15 cellular contexts compared by ENCODE assay signal in the genomic region with DNA sequence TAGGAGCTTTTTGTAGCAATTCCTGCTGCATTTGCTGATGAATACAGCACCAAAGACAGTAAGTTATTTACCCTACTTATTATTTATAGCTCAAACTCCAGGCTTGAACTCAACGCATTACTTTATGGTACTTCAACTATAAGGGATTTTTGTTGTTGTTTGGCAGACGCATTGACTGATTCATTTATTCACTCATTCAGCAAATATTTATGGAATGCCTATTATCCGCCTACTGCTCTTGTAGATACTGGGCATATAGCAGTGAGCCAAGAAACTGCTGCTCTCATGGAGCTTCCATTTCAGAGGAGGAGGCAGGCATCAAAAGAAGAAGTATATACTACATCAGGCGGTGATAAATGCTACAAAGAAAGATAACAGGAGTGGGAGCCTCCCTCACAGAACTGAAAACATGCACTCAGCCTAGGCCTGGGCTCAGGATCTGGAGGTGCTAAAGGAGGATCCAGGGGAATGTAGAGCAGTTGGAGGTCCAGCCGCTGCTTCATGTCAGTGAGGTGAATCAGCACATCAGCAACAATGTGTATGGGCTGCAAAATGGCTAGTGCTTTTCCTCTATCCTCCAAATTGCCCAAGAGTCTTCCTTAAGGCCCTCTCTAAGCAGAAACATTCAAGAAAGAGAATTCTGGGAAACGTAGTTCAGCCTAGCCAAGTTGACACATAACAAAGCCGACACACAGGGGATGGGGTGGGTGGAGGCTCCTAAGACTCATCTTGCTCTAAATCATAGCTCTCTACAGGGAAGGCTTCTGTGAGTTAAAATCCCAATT.
DNase-seq lines count a peak whose midpoint lies in the region; ATAC-seq and TF ChIP-seq lines count a peak whose summit lies in the region.
"Had no signal": no experiment of that assay in that cellular context is flagged by ENCODE, and none has a peak within 500 bp of the region (broad histone marks: within the 10 kb centered on the region; RNA-seq: fewer than 3 reads in every experiment).

No MANE protein-coding gene starts in this region.

- H2AFZ ChIP-seq in neural cell (ENCODE audit: low read depth, low read length), result no peak overlapping the region
- H2AFZ ChIP-seq: PC-9 had no signal

- DNase-seq in HCEC 1CT (peak; percentile 59), OCI-M1 (lab: John Stamatoyannopoulos, UW) (peak; percentile 5), fibroblast of mammary gland (ENCODE audit: low read depth) (peak; percentile 29), NCI-H2196 treated with DMSO at 0.1 percent for 48 hours (lab: John Stamatoyannopoulos, UW; ENCODE audit: unreplicated experiment) (no peak), NOMO-1 treated with dmso at 0.1 percent for 144 hours (lab: John Stamatoyannopoulos, UW; ENCODE audit: unreplicated experiment) (no peak)
- DNase-seq: ACHN, AML-193, KBM-7, NCI-H1436 treated with DMSO at 0.1 percent for 48 hours, NCI-H2081 treated with DMSO at 0.1 percent for 48 hours, NCI-H345, NCI-H526 treated with DMSO at 0.1 percent for 48 hours, PC-9 had no signal

- H3K9ac ChIP-seq in neural cell (ENCODE audit: low read length), result no peak overlapping the region

- no peaks in the 10 kb centered on the region for H3K79me2 ChIP-seq in neural cell (replicated peaks; ENCODE audit: insufficient read depth, low read length)

- H4K20me1 ChIP-seq in neural cell (ENCODE audit: insufficient read depth), result no peaks in the 10 kb centered on the region

- H3K4me3 ChIP-seq in fibroblast of mammary gland (ENCODE audit: control insufficient read depth, low read depth, low read length) (no peak overlapping the region), neural cell (ENCODE audit: low read length) (peak overlapping the region; percentile 21)
- H3K4me3 ChIP-seq: PC-9 had no signal

- no peaks in the 10 kb centered on the region for H3K9me3 ChIP-seq in neural cell (ENCODE audit: low read length)

- no peak for ATAC-seq in GM19452 (IDR thresholded peaks at IDR 0.05; ENCODE audit: unreplicated experiment)

- H3K27ac ChIP-seq in neural cell (ENCODE audit: low read length), result peak overlapping the region; percentile 15
- H3K27ac ChIP-seq: PC-9 had no signal

- TF ChIP-seq RAD21 in neural cell (conservative IDR thresholded peaks at IDR 0.05), result no peak

- H3K4me2 ChIP-seq in neural cell (ENCODE audit: low read length), result no peak overlapping the region
- H3K4me2 ChIP-seq: PC-9 had no signal

- H3K36me3 ChIP-seq in neural cell (ENCODE audit: insufficient read depth, low read length), result no peaks in the 10 kb centered on the region

- no peak for TF ChIP-seq EP300 in neural cell (conservative IDR thresholded peaks at IDR 0.05; ENCODE audit: poor library complexity, severe bottlenecking)

- no peaks in the 10 kb centered on the region for H3K9me2 ChIP-seq in neural cell (ENCODE audit: insufficient read depth, low read length)

- no peaks in the 10 kb centered on the region for H3K27me3 ChIP-seq in neural cell (ENCODE audit: insufficient read depth, low read depth, low read length)

- H3F3A ChIP-seq in neural cell (ENCODE audit: insufficient read depth, low read length, poor library complexity, severe bottlenecking), result peaks cover 3% of the 10 kb centered on the region

- TF ChIP-seq CTCF in fibroblast of mammary gland (conservative IDR thresholded peaks at IDR 0.05; ENCODE audit: control insufficient read depth, insufficient read depth, low read depth, low read length), result no peak
- TF ChIP-seq CTCF in neural cell (IDR thresholded peaks at IDR 0.05; ENCODE audit: poor library complexity, severe bottlenecking), result no peak

TF ChIP-seq in neural cell, 6 proteins besides CTCF, POLR2A, EP300 and RAD21:
- no peak for TF ChIP-seq EZH2 (IDR thresholded peaks at IDR 0.05; ENCODE audit: borderline replicate concordance, insufficient read depth, low read length, poor library complexity, severe bottlenecking)
- TF ChIP-seq, protein P1, sequence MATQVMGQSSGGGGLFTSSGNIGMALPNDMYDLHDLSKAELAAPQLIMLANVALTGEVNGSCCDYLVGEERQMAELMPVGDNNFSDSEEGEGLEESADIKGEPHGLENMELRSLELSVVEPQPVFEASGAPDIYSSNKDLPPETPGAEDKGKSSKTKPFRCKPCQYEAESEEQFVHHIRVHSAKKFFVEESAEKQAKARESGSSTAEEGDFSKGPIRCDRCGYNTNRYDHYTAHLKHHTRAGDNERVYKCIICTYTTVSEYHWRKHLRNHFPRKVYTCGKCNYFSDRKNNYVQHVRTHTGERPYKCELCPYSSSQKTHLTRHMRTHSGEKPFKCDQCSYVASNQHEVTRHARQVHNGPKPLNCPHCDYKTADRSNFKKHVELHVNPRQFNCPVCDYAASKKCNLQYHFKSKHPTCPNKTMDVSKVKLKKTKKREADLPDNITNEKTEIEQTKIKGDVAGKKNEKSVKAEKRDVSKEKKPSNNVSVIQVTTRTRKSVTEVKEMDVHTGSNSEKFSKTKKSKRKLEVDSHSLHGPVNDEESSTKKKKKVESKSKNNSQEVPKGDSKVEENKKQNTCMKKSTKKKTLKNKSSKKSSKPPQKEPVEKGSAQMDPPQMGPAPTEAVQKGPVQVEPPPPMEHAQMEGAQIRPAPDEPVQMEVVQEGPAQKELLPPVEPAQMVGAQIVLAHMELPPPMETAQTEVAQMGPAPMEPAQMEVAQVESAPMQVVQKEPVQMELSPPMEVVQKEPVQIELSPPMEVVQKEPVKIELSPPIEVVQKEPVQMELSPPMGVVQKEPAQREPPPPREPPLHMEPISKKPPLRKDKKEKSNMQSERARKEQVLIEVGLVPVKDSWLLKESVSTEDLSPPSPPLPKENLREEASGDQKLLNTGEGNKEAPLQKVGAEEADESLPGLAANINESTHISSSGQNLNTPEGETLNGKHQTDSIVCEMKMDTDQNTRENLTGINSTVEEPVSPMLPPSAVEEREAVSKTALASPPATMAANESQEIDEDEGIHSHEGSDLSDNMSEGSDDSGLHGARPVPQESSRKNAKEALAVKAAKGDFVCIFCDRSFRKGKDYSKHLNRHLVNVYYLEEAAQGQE (IDR thresholded peaks at IDR 0.05; ENCODE audit: borderline replicate concordance), result no peak
- no peak for TF ChIP-seq POLR2AphosphoS5 (IDR thresholded peaks at IDR 0.05)
- TF ChIP-seq MXI1 (conservative IDR thresholded peaks at IDR 0.05; ENCODE audit: poor library complexity, severe bottlenecking), result no peak
- no peak for TF ChIP-seq TAF1 (IDR thresholded peaks at IDR 0.05; ENCODE audit: low read depth)
- no peak for TF ChIP-seq SMC3 (conservative IDR thresholded peaks at IDR 0.05; ENCODE audit: poor library complexity)

Comparison
In these comparisons a context has a peak if more than half of its experiments do, and no peak if none do; other contexts are left out.
1. DNase-seq: peak in HCEC 1CT (single experiment), OCI-M1 (single experiment) and fibroblast of mammary gland (single experiment); none in NCI-H2196 treated with DMSO at 0.1 percent for 48 hours (single experiment) and NOMO-1 treated with dmso at 0.1 percent for 144 hours (single experiment).